In genomic region chr6:6619415-6619814, GRCh38 we compare ENCODE assay signal across 30 cellular contexts. TPM values are rescaled to one million over a fixed set of nuclear protein-coding genes. Genes with fewer than 3 reads are reported as not detected.
DNase-seq lines count a peak whose midpoint lies in the region; ATAC-seq and TF ChIP-seq lines count a peak whose summit lies in the region.
"Had no signal": no experiment of that assay in that cellular context is flagged by ENCODE, and none has a peak within 500 bp of the region (broad histone marks: within the 10 kb centered on the region; RNA-seq: fewer than 3 reads in every experiment).

No MANE protein-coding gene starts in this region.

- no peaks in the 10 kb centered on the region for H4K20me1 ChIP-seq in hepatocyte (ENCODE audit: insufficient read depth, poor library complexity, severe bottlenecking)

- peak in 1 of 2 donors; percentile 33 for ATAC-seq in stimulated activated naive B cell treated with anti-CD40 and anti-IgM and Interleukin-4, amounts not matched to agents 10 μg/mL and 1 μg/mL and 100 μg/mL, for 72 hours (replicated peaks)
- ATAC-seq in HG03571 (IDR thresholded peaks at IDR 0.05; ENCODE audit: unreplicated experiment) = no peak
- ATAC-seq: body of pancreas; CD8-positive, alpha-beta T cell; esophagus mucosa; K562; left lobe of liver had no signal

- peak overlapping the region; percentile 35 for H3K27ac ChIP-seq in hepatocyte
- H3K27ac ChIP-seq: body of pancreas, VCaP had no signal

- WGBS in hepatocyte (ENCODE audit: low lambda C conversion rate, missing lambda C conversion rate) = 69% methylated on average over 3 of the region's 3 CpGs

- no peaks in the 10 kb centered on the region for H3K27me3 ChIP-seq in hepatocyte
- H3K27me3 ChIP-seq: body of pancreas had no signal

- H3K9me3 Mint-ChIP-seq in stimulated activated naive B cell treated with anti-CD40 and anti-IgM and Interleukin-4, amounts not matched to agents 10 μg/mL and 1 μg/mL and 100 μg/mL, for 72 hours = no peaks in the 10 kb centered on the region
- H3K9me3 Mint-ChIP-seq: activated naive CD4-positive, alpha-beta T cell treated with anti-CD3 and anti-CD28 coated beads for 36 hours; CD8-positive, alpha-beta T cell; endodermal cell; type B pancreatic cell had no signal

- peak overlapping the region; percentile 47 for H3K27ac Mint-ChIP-seq in stimulated activated naive B cell treated with anti-CD40 and anti-IgM and Interleukin-4, amounts not matched to agents 10 μg/mL and 1 μg/mL and 100 μg/mL, for 72 hours
- H3K27ac Mint-ChIP-seq: activated naive CD4-positive, alpha-beta T cell treated with anti-CD3 and anti-CD28 coated beads for 36 hours; CD8-positive, alpha-beta T cell; endodermal cell; progenitor cell of endocrine pancreas; type B pancreatic cell had no signal

- no peaks in the 10 kb centered on the region for H3K27me3 Mint-ChIP-seq in stimulated activated naive B cell treated with anti-CD40 and anti-IgM and Interleukin-4, amounts not matched to agents 10 μg/mL and 1 μg/mL and 100 μg/mL, for 72 hours

- H3K36me3 Mint-ChIP-seq in stimulated activated naive B cell treated with anti-CD40 and anti-IgM and Interleukin-4, amounts not matched to agents 10 μg/mL and 1 μg/mL and 100 μg/mL, for 72 hours = peaks cover 10 to 26% of the 10 kb centered on the region in 2 donors
- H3K36me3 Mint-ChIP-seq: CD8-positive, alpha-beta T cell; type B pancreatic cell had no signal

- DNase-seq in NCI-H2171 treated with DMSO at 0.1 percent for 48 hours (lab: John Stamatoyannopoulos, UW) (peak; percentile 62), NCI-H2171 (lab: John Stamatoyannopoulos, UW) (no peak), DMS 273 treated with DMSO at 0.1 percent for 48 hours (lab: John Stamatoyannopoulos, UW) (peak; percentile 67), hepatocyte (ENCODE audit: low spot score) (no peak), hypothalamus (lab: John Stamatoyannopoulos, UW) (no peak), NCI-H1092 (lab: John Stamatoyannopoulos, UW) (no peak)
- no peak for DNase-seq in stimulated activated naive B cell treated with anti-CD40 and anti-IgM and Interleukin-4, amounts not matched to agents 10 μg/mL and 1 μg/mL and 100 μg/mL, for 72 hours
- DNase-seq: activated CD4-positive, alpha-beta T cell treated with anti-CD3 and anti-CD28 coated beads, Interleukin-2, amount 50 U/mL, for 1 hour; activated CD8-positive, alpha-beta memory T cell treated with anti-CD3 and anti-CD28 coated beads, Interleukin-2, amount 50 U/mL, for 48 hours; activated naive CD4-positive, alpha-beta T cell treated with anti-CD3 and anti-CD28 coated beads for 36 hours; body of pancreas; CD8-positive, alpha-beta T cell; dermis blood vessel endothelial cell; endodermal cell; glutamatergic neuron; mesenchymal stem cell; NCI-H2107; stimulated activated CD4-positive, alpha-beta T cell treated with anti-CD3 and anti-CD28 coated beads, Interleukin-4, amount 100 ng/mL, for 24 hours; T1000 had no signal

- H2AFZ ChIP-seq in hepatocyte = no peak overlapping the region

- no peak overlapping the region for H3K4me3 ChIP-seq in hepatocyte
- H3K4me3 ChIP-seq: body of pancreas, K562 had no signal

- TF ChIP-seq CTCF in hepatocyte (IDR thresholded peaks at IDR 0.05; ENCODE audit: poor library complexity) = no peak

- H3K4me1 ChIP-seq in hepatocyte (ENCODE audit: insufficient read depth) = peaks cover 11% of the 10 kb centered on the region
- H3K4me1 ChIP-seq: body of pancreas had no signal

- H3K9me2 ChIP-seq in hepatocyte (replicated peaks; ENCODE audit: insufficient read depth) = no peaks in the 10 kb centered on the region

- H3K4me3 Mint-ChIP-seq in stimulated activated naive B cell treated with anti-CD40 and anti-IgM and Interleukin-4, amounts not matched to agents 10 μg/mL and 1 μg/mL and 100 μg/mL, for 72 hours = peak overlapping the region in 1 of 2 donors; percentile 3
- H3K4me3 Mint-ChIP-seq: activated naive CD4-positive, alpha-beta T cell treated with anti-CD3 and anti-CD28 coated beads for 36 hours; CD8-positive, alpha-beta T cell; endodermal cell; type B pancreatic cell had no signal

- no peaks in the 10 kb centered on the region for H3K36me3 ChIP-seq in hepatocyte (replicated peaks; ENCODE audit: insufficient read depth, low read depth)

- H3K4me2 ChIP-seq in hepatocyte = no peak overlapping the region

- H3K4me1 Mint-ChIP-seq in stimulated activated naive B cell treated with anti-CD40 and anti-IgM and Interleukin-4, amounts not matched to agents 10 μg/mL and 1 μg/mL and 100 μg/mL, for 72 hours = peaks cover 40 to 69% of the 10 kb centered on the region in 2 donors
- H3K4me1 Mint-ChIP-seq: endodermal cell had no signal

- H3K79me2 ChIP-seq in hepatocyte = no peaks in the 10 kb centered on the region

- H3K9me3 ChIP-seq in hepatocyte (ENCODE audit: low read depth) = no peaks in the 10 kb centered on the region
- H3K9me3 ChIP-seq: body of pancreas had no signal

RNA-seq across cellular contexts. Expression of gene LY86, which starts 30.9 kb away (rescaled TPM):
- 0.27 TPM in 1 of 2 replicates, not detected in the other for total RNA-seq in hepatocyte
- 0.60 and 0.82 TPM in 2 replicates for polyA plus RNA-seq in hepatocyte
- total RNA-seq: A172, dermis blood vessel endothelial cell, endodermal cell, fibroblast of villous mesenchyme, K562, MCF 10A, NCI-H460, progenitor cell of endocrine pancreas had no signal

Comparison
In these comparisons a context has a peak if more than half of its experiments do, and no peak if none do; other contexts are left out.
1. DNase-seq: peak in NCI-H2171 treated with DMSO at 0.1 percent for 48 hours (single experiment) and DMS 273 treated with DMSO at 0.1 percent for 48 hours (single experiment); none in NCI-H2171 (single experiment), hepatocyte (single experiment), stimulated activated naive B cell treated with anti-CD40 and anti-IgM and Interleukin-4, amounts not matched to agents 10 μg/mL and 1 μg/mL and 100 μg/mL, for 72 hours (single experiment), hypothalamus (0 of 51) and NCI-H1092 (single experiment).